1 cellular context compared by ENCODE assay signal in genomic region chr11:74141274-74141695, GRCh38.
TF ChIP-seq lines count a peak whose summit lies in the region.

No MANE protein-coding gene starts in this region.

TF ChIP-seq in K562, 482 proteins besides CTCF, POLR2A, EP300 and RAD21:
- TF ChIP-seq ZNF766 (CRISPR knock-in tag; conservative IDR thresholded peaks at IDR 0.05) (no peak), NR2C2 (CRISPR knock-in tag; IDR thresholded peaks at IDR 0.05) (no peak), NR2C2 (tag; IDR thresholded peaks at IDR 0.05) (no peak), HMGXB4 (CRISPR knock-in tag; IDR thresholded peaks at IDR 0.05) (no peak), HMG20B (CRISPR knock-in tag; IDR thresholded peaks at IDR 0.05) (no peak), ZNF134 (CRISPR knock-in tag; conservative IDR thresholded peaks at IDR 0.05) (no peak), ZNF280A (IDR thresholded peaks at IDR 0.05; ENCODE audit: low read depth, partially characterized antibody) (no peak), NFE2 (IDR thresholded peaks at IDR 0.05; ENCODE audit: low read depth) (no peak), PHF8 (IDR thresholded peaks at IDR 0.05; ENCODE audit: borderline replicate concordance, low read length) (no peak)
